ENCODE assay signal across 21 cellular contexts in genomic region chr16:5621826-5622225, GRCh38.
"Had no signal": no experiment of that assay in that cellular context is flagged by ENCODE, and none has a peak within 500 bp of the region (broad histone marks: within the 10 kb centered on the region; RNA-seq: fewer than 3 reads in every experiment).

No MANE protein-coding gene starts in this region.

- H3K9me3 ChIP-seq: gastrocnemius medialis, lower lobe of right lung, prostate gland, right lobe of liver had no signal

- H3K79me2 ChIP-seq: parathyroid adenoma had no signal

- H3K36me3 ChIP-seq: gastrocnemius medialis, heart right ventricle, left ventricle myocardium inferior, lower lobe of right lung, prostate gland, right lobe of liver, spleen had no signal

- H3K4me1 ChIP-seq: gastrocnemius medialis, heart right ventricle, left ventricle myocardium inferior, lower lobe of right lung, parathyroid adenoma, prostate gland, right lobe of liver, spleen had no signal

- DNase-seq: effector CD4-positive, alpha-beta T cell; gastrocnemius medialis; heart right ventricle; islet precursor cell; left ventricle myocardium inferior; lower lobe of right lung; mesenchymal stem cell; midbrain; naive B cell; occipital lobe; right lobe of liver; spleen; stimulated activated CD4-positive, alpha-beta T cell treated with anti-CD3 and anti-CD28 coated beads, Interleukin-15, amount 100 ng/mL, for 24 hours; stimulated activated CD4-positive, alpha-beta T cell treated with anti-CD3 and anti-CD28 coated beads, Interleukin-2, amount 100 ng/mL, for 24 hours; stimulated activated CD4-positive, alpha-beta T cell treated with anti-CD3 and anti-CD28 coated beads, Interleukin-4, amount 100 ng/mL, for 4 hours; stimulated activated naive B cell treated with anti-CD40 and anti-IgM and Interleukin-4, amounts not matched to agents 10 μg/mL and 1 μg/mL and 100 μg/mL, for 72 hours; stimulated activated naive CD8-positive, alpha-beta T cell treated with anti-CD3 and anti-CD28 coated beads, Interleukin-15, amount 100 ng/mL, for 72 hours; trophoblast cell had no signal

- ATAC-seq: gastrocnemius medialis; heart right ventricle; lower lobe of right lung; stimulated activated naive B cell treated with anti-CD40 and anti-IgM and Interleukin-4, amounts not matched to agents 10 μg/mL and 1 μg/mL and 100 μg/mL, for 72 hours; stimulated activated naive CD8-positive, alpha-beta T cell treated with anti-CD3 and anti-CD28 coated beads, Interleukin-15, amount 100 ng/mL, for 72 hours had no signal

- H3K27ac ChIP-seq: coronary artery, gastrocnemius medialis, heart right ventricle, left ventricle myocardium inferior, lower lobe of right lung, parathyroid adenoma, prostate gland, right lobe of liver, spleen had no signal

- H2AFZ ChIP-seq: parathyroid adenoma had no signal

- H3K9ac ChIP-seq: parathyroid adenoma had no signal

- H3K27me3 ChIP-seq: gastrocnemius medialis, right lobe of liver had no signal

- H3K4me3 ChIP-seq: coronary artery, gastrocnemius medialis, heart right ventricle, left ventricle myocardium inferior, lower lobe of right lung, prostate gland, right lobe of liver, spleen had no signal
